In the genomic region with DNA sequence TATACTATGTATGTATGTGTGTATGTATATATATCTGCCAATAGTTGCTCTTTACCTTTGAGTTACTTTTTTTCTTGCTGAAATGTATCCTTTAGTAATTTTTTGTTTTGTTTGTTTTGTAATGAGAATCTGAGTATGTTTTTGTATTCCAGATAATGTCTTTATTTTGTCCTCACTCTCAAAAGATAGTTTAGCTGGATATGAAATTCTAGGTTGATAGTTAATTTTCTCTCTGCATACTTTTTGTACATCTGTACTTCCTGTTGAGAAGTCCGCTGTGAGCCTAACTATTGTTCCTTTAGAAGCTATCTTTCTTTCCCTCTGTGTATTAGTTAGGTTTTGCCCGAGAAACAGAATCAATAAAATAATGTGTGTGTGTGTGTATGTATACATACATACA, we compare ENCODE assay signal across 1 cellular context.
TF ChIP-seq lines count a peak whose summit lies in the region.

No MANE protein-coding gene starts in this region.

TF ChIP-seq in HepG2, 621 proteins besides CTCF, POLR2A, EP300 and RAD21:
- TF ChIP-seq FOXP4 (CRISPR knock-in tag; IDR thresholded peaks at IDR 0.05): no peak
- TF ChIP-seq ZFP1 (CRISPR knock-in tag; IDR thresholded peaks at IDR 0.05): peak; percentile 95
- no peak for TF ChIP-seq EHMT2 (IDR thresholded peaks at IDR 0.05; ENCODE audit: borderline replicate concordance, low read depth, low read length)
- TF ChIP-seq CCDC6 (CRISPR knock-in tag; IDR thresholded peaks at IDR 0.05): no peak
